ENCODE assay signal across 19 cellular contexts in the genomic region with DNA sequence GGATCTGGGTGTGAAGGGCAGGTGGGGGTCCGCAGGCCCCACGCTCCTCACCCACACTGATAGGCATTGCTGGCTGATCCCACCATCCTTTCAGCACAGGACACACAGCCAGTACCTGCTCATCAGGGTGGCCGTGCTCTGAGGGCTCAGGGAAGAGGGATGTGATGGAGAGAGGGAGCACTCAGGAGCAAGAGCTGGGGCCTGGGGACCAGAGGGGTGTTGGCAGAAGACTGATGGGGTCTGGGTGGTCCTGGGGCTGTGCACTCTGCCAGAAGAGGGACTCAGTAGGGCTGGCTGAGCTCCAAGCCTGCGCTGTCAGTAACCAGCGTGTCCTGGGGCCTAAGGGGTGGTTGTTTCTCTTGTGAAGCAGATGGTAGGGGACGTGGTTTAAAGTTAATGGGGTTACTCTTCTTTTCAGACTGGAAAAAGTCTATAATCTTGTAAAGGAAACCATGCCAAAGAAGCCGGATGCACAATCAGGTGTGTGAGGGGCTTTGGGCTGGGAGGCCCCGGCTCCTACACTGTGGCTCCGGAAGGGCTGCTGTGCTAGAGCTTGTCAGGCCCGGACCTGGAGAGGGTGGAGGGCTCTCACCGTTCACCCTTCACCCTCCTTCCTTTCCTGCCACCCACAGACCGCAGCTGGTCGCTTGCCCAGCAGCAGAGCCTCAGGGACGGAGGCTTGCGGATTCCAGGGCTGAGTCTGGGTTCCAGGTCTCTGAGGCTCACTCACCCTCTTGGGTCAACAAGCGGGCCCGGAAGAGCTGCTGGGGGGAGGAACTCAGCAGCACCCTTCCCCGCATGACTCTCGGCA. TPM values are rescaled to one million over a fixed set of nuclear protein-coding genes. Genes with fewer than 3 reads are reported as not detected.
DNase-seq lines count a peak whose midpoint lies in the region; ATAC-seq and TF ChIP-seq lines count a peak whose summit lies in the region.
"Had no signal": no experiment of that assay in that cellular context is flagged by ENCODE, and none has a peak within 500 bp of the region (broad histone marks: within the 10 kb centered on the region; RNA-seq: fewer than 3 reads in every experiment).

No MANE protein-coding gene starts in this region.

- no peak overlapping the region for H3K4me3 ChIP-seq in mammary epithelial cell (replicated peaks in 1 of 3; ENCODE audit: insufficient read depth in 1 of 3, low read depth in 2 of 3, low read length in 3 of 3)
- H3K4me3 ChIP-seq: adrenal gland, SK-N-MC had no signal

- H3K9me3 ChIP-seq in mammary epithelial cell (replicated peaks; ENCODE audit: insufficient read depth, low read length) (no peaks in the 10 kb centered on the region), T-helper 17 cell (ENCODE audit: control insufficient read depth, low read length, poor library complexity, severe bottlenecking) (no peaks in the 10 kb centered on the region)
- H3K9me3 ChIP-seq: adrenal gland, testis had no signal

- H3K36me3 Mint-ChIP-seq in MCF 10A (ENCODE audit: insufficient read depth, unreplicated experiment) (peaks cover 68% of the 10 kb centered on the region), T-helper 17 cell (ENCODE audit: low read depth) (peaks cover 2% of the 10 kb centered on the region)

- no peaks in the 10 kb centered on the region for H3K9me3 Mint-ChIP-seq in MCF 10A (ENCODE audit: unreplicated experiment)
- H3K9me3 Mint-ChIP-seq: activated CD4-positive, alpha-beta T cell treated with anti-CD3 and anti-CD28 coated beads, Interleukin-2, amount 10 ng/mL, durations not matched to agents 24 days and 14 days; CD4-positive, CD25-positive, alpha-beta regulatory T cell had no signal

- H4K20me1 ChIP-seq in mammary epithelial cell (ENCODE audit: insufficient read depth, low read length): no peaks in the 10 kb centered on the region

- H3K27me3 Mint-ChIP-seq in MCF 10A (ENCODE audit: insufficient read depth, unreplicated experiment) (no peaks in the 10 kb centered on the region), T-helper 17 cell (no peaks in the 10 kb centered on the region)
- H3K27me3 Mint-ChIP-seq: activated CD4-positive, alpha-beta T cell treated with anti-CD3 and anti-CD28 coated beads, Interleukin-2, amount 10 ng/mL, durations not matched to agents 24 days and 14 days; CD4-positive, CD25-positive, alpha-beta regulatory T cell had no signal

- no peak overlapping the region for H3K9ac ChIP-seq in mammary epithelial cell (ENCODE audit: insufficient read depth, low read length)

- intact Hi-C loops in mammary epithelial cell (cut with micrococcal nuclease): no loop called here
- intact Hi-C loops in MCF 10A (cut with micrococcal nuclease): loop anchor here (5.0 kb wide), 1 partner anchor 1168 kb away; a partner anchor contains a TSS

- H2AFZ ChIP-seq in mammary epithelial cell (ENCODE audit: low read depth, low read length): no peak overlapping the region

- peaks cover 20% of the 10 kb centered on the region for H3K79me2 ChIP-seq in mammary epithelial cell (ENCODE audit: insufficient read depth, low read length)

- no peak overlapping the region for H3K4me3 Mint-ChIP-seq in MCF 10A (ENCODE audit: unreplicated experiment)
- H3K4me3 Mint-ChIP-seq in T-helper 17 cell: peak overlapping the region; percentile 78
- H3K4me3 Mint-ChIP-seq: activated CD4-positive, alpha-beta T cell treated with anti-CD3 and anti-CD28 coated beads, Interleukin-2, amount 10 ng/mL, durations not matched to agents 24 days and 14 days; CD4-positive, CD25-positive, alpha-beta regulatory T cell had no signal

- no peak for ATAC-seq in T-helper 17 cell
- ATAC-seq in GM18517 (IDR thresholded peaks at IDR 0.05; ENCODE audit: unreplicated experiment): no peak
- no peak for ATAC-seq in HG03342 (IDR thresholded peaks at IDR 0.05; ENCODE audit: unreplicated experiment)

- no peaks in the 10 kb centered on the region for H3K27me3 ChIP-seq in mammary epithelial cell (ENCODE audit: insufficient read depth, low read length)
- H3K27me3 ChIP-seq: adrenal gland, brain microvascular endothelial cell, testis had no signal

- dilution Hi-C loops in mammary epithelial cell (cut with HindIII; ENCODE audit: low sequenced_read_pairs): loop anchor here (5.0 kb wide), 1 partner anchor 52 kb away; no protein-coding TSS in a partner anchor

- DNase-seq in mammary epithelial cell (peak; percentile 11), MCF 10A (ENCODE audit: unreplicated experiment) (no peak), T-helper 17 cell (no peak), islet precursor cell (peak; percentile 48), stromal cell of bone marrow (ENCODE audit: low read depth) (peak; percentile 1)
- DNase-seq in effector CD8-positive, alpha-beta T cell (lab: John Stamatoyannopoulos, UW): no peak
- DNase-seq: activated CD4-positive, alpha-beta T cell treated with anti-CD3 and anti-CD28 coated beads, Interleukin-2, amount 10 ng/mL, durations not matched to agents 24 days and 14 days; brain microvascular endothelial cell; CD4-positive, CD25-positive, alpha-beta regulatory T cell; DMS153; mesenchymal stem cell; NCI-H1417 treated with DMSO at 0.1 percent for 48 hours; NCI-H510A treated with DMSO at 0.1 percent for 48 hours; T-helper 2 cell; testis had no signal

- in situ Hi-C loops in mammary epithelial cell (cut with MboI; ENCODE audit: low sequenced_read_pairs in 2 of 2): loop anchor here (25.0 kb wide), 4 partner anchors 763 to 1463 kb away; a partner anchor contains a TSS

- peaks cover 4% of the 10 kb centered on the region for H3K4me1 ChIP-seq in mammary epithelial cell (ENCODE audit: insufficient read depth, low read length)
- H3K4me1 ChIP-seq: testis had no signal

- H3K4me1 Mint-ChIP-seq in MCF 10A (ENCODE audit: insufficient read depth, unreplicated experiment): no peaks in the 10 kb centered on the region
- peaks cover 16% of the 10 kb centered on the region for H3K4me1 Mint-ChIP-seq in T-helper 17 cell

- TF ChIP-seq CTCF in mammary epithelial cell (conservative IDR thresholded peaks at IDR 0.05 in 1 of 2, IDR thresholded peaks at IDR 0.05 in 1 of 2; ENCODE audit: extremely low read depth in 1 of 2, insufficient read depth in 1 of 2, low read depth in 1 of 2, low read length in 2 of 2) (no peak), MCF 10A (IDR thresholded peaks at IDR 0.05; ENCODE audit: unreplicated experiment) (no peak)

- H3K4me2 ChIP-seq in mammary epithelial cell (ENCODE audit: insufficient read depth, low read depth, low read length): no peak overlapping the region

- H3K27ac ChIP-seq in mammary epithelial cell (ENCODE audit: insufficient read depth, low read depth, low read length): no peak overlapping the region
- H3K27ac ChIP-seq: adrenal gland, brain microvascular endothelial cell, SK-N-MC, testis had no signal

- H3K36me3 ChIP-seq in mammary epithelial cell (ENCODE audit: insufficient read depth, low read length): peaks cover 3% of the 10 kb centered on the region

- 48% methylated on average over 15 of the region's 19 CpGs for WGBS in mammary epithelial cell (ENCODE audit: low coverage, missing lambda C conversion rate)

- POLR2A ChIA-PET in MCF 10A (lab: Yijun Ruan, JAX): interaction anchor here (0.6 to 0.9 kb wide), 2 partner anchors 21 to 24 kb away, joined by 3 read pairs; no protein-coding TSS in a partner anchor

- CTCF ChIA-PET in mammary epithelial cell (lab: Charles Lee; ENCODE audit: low non-redundant PET): no interaction called here
- CTCF ChIA-PET in MCF 10A (lab: Yijun Ruan, JAX): no interaction called here

- no peak overlapping the region for H3K27ac Mint-ChIP-seq in MCF 10A (ENCODE audit: low read depth, unreplicated experiment)
- peak overlapping the region; percentile 80 for H3K27ac Mint-ChIP-seq in T-helper 17 cell
- H3K27ac Mint-ChIP-seq: activated CD4-positive, alpha-beta T cell treated with anti-CD3 and anti-CD28 coated beads, Interleukin-2, amount 10 ng/mL, durations not matched to agents 24 days and 14 days had no signal

- no TSS peak for BruUV-seq in mammary epithelial cell (replicated peaks; lab: Mats Ljungman, UMichigan)
- no TSS peak for BruUV-seq in MCF 10A (replicated peaks; lab: Mats Ljungman, UMichigan)

RNA-seq across cellular contexts. Expression of a gene that starts 27.8 kb away (rescaled TPM):
- 10 to 100 TPM; 22.7 to 41.1 TPM for total RNA-seq in mammary epithelial cell
- polyA plus RNA-seq in mammary epithelial cell: 50.3 TPM
- polyA minus RNA-seq in mammary epithelial cell: 213 TPM
- 53.2 and 73.8 TPM in 2 replicates for total RNA-seq in MCF 10A (2022)
- 100 to 1,000 TPM; 159 to 219 TPM for total RNA-seq in T-helper 17 cell

RNA-seq across cellular contexts. Expression of a gene that starts 49.4 kb away (rescaled TPM):
- total RNA-seq in mammary epithelial cell (10 to 100 TPM; 31.3 to 32.3 TPM), MCF 10A (2022) (20.0 and 23.9 TPM in 2 replicates), T-helper 17 cell (10 to 100 TPM; 59.0 to 75.5 TPM)
- polyA plus RNA-seq in mammary epithelial cell: 27.2 TPM
- polyA minus RNA-seq in mammary epithelial cell: 14.1 TPM

Comparison
In these comparisons a context has a peak if more than half of its experiments do, and no peak if none do; other contexts are left out.
1. DNase-seq: peak in mammary epithelial cell (single experiment), islet precursor cell (single experiment) and stromal cell of bone marrow (single experiment); none in MCF 10A (single experiment), T-helper 17 cell (0 of 3) and effector CD8-positive, alpha-beta T cell (single experiment).